ENCODE assay signal across 29 cellular contexts in the genomic region with DNA sequence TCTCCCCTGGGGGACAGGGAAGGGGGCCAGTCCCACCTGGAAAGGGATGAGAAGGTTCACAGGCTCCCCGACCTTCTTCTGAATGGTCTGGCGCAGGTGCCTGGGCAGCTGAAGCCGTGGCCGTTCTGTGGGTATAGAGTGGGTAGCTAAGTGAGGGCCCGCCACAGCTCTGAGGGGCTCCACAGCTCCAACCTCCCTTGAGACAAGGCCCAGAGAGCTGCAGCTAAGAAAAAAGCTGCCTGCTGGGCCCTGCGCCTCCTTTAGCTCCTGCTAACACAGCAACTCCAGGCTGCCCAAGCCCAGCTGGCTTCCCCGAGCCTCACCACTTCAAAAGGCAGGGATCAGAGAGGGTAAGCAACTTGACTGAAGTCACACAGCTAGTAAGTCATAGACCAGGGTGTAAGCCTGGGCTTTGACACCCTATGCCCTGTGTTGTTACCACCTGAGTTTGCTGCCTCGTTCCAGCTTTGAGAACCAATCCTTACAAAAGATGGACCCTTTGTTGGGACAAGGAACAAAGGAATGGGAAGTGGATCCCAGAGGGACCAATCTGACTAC. TPM values are rescaled to one million over a fixed set of nuclear protein-coding genes. Genes with fewer than 3 reads are reported as not detected.
"Had no signal": no experiment of that assay in that cellular context is flagged by ENCODE, and none has a peak within 500 bp of the region (broad histone marks: within the 10 kb centered on the region; RNA-seq: fewer than 3 reads in every experiment).

No MANE protein-coding gene starts in this region.

- FAIRE-seq: astrocyte had no signal

- ATAC-seq: activated T-cell treated with anti-CD3 and anti-CD28 coated beads, Interleukin-2, amount 50 U/mL, for 4 hours; T-helper 17 cell; WTC11 had no signal

- H3K36me3 Mint-ChIP-seq: activated CD4-positive, alpha-beta memory T cell treated with anti-CD3 and anti-CD28 coated beads for 36 hours; activated naive CD8-positive, alpha-beta T cell had no signal

- H3K27ac ChIP-seq: RWPE1 had no signal

- H3K9me3 Mint-ChIP-seq: activated CD4-positive, alpha-beta memory T cell treated with anti-CD3 and anti-CD28 coated beads for 36 hours; activated naive CD4-positive, alpha-beta T cell treated with anti-CD3 and anti-CD28 coated beads for 36 hours; activated T-cell treated with anti-CD3 and anti-CD28 coated beads, Interleukin-2, amount 50 U/mL, for 4 hours; brain; WTC11 had no signal

- H3K27ac Mint-ChIP-seq: activated CD4-positive, alpha-beta memory T cell treated with anti-CD3 and anti-CD28 coated beads for 36 hours; activated naive CD4-positive, alpha-beta T cell treated with anti-CD3 and anti-CD28 coated beads for 36 hours; activated naive CD8-positive, alpha-beta T cell; brain; T-helper 17 cell; WTC11 had no signal

- H3K27me3 Mint-ChIP-seq: activated CD4-positive, alpha-beta memory T cell treated with anti-CD3 and anti-CD28 coated beads for 36 hours; activated naive CD8-positive, alpha-beta T cell; brain; T-helper 17 cell had no signal

- H3K4me3 Mint-ChIP-seq: activated CD4-positive, alpha-beta memory T cell treated with anti-CD3 and anti-CD28 coated beads for 36 hours; activated naive CD4-positive, alpha-beta T cell treated with anti-CD3 and anti-CD28 coated beads for 36 hours; activated naive CD8-positive, alpha-beta T cell; activated T-cell treated with anti-CD3 and anti-CD28 coated beads, Interleukin-2, amount 50 U/mL, for 4 hours; brain; T-helper 17 cell; WTC11 had no signal

- DNase-seq: activated CD4-positive, alpha-beta memory T cell treated with anti-CD3 and anti-CD28 coated beads for 36 hours; activated CD4-positive, alpha-beta T cell treated with anti-CD3 and anti-CD28 coated beads for 48 hours; activated CD4-positive, CD25-positive, alpha-beta regulatory T cell treated with anti-CD3 and anti-CD28 coated beads, Interleukin-2, amount 50 U/mL, for 72 hours; activated CD8-positive, alpha-beta memory T cell treated with anti-CD3 and anti-CD28 coated beads for 24 hours; activated gamma-delta T cell; activated naive CD4-positive, alpha-beta T cell treated with anti-CD3 and anti-CD28 coated beads for 36 hours; activated T-cell treated with anti-CD3 and anti-CD28 coated beads, Interleukin-2, amount 50 U/mL, for 4 hours; amygdala; central memory CD4-positive, alpha-beta T cell; KG1; NCI-H1048; NCI-H146; NCI-H187 treated with DMSO at 0.1 percent for 48 hours; NCI-H2081 treated with DMSO at 0.1 percent for 48 hours; NCI-H345; NCI-H510A; NCI-H526 treated with DMSO at 0.1 percent for 48 hours; NCI-H82; SHP77 treated with DMSO at 0.1 percent for 48 hours; T-helper 17 cell; T-helper 9 cell had no signal

- H3K4me1 Mint-ChIP-seq: brain, WTC11 had no signal

RNA-seq across cellular contexts. Expression of a gene that starts 18.5 kb away (rescaled TPM):
- total RNA-seq: activated CD4-positive, alpha-beta memory T cell treated with anti-CD3 and anti-CD28 coated beads for 36 hours; activated naive CD4-positive, alpha-beta T cell treated with anti-CD3 and anti-CD28 coated beads for 36 hours; activated T-cell treated with anti-CD3 and anti-CD28 coated beads, Interleukin-2, amount 50 U/mL, for 4 hours; astrocyte; LHCN-M2; M059J; SK-MEL-5 had no signal

RNA-seq across cellular contexts. Expression of a gene that starts 44.4 kb away (rescaled TPM):
- total RNA-seq: activated CD4-positive, alpha-beta memory T cell treated with anti-CD3 and anti-CD28 coated beads for 36 hours; activated naive CD4-positive, alpha-beta T cell treated with anti-CD3 and anti-CD28 coated beads for 36 hours; astrocyte; LHCN-M2; M059J; SK-MEL-5 had no signal
